Comparison of ENCODE assay signal across 25 cellular contexts in the genomic region with DNA sequence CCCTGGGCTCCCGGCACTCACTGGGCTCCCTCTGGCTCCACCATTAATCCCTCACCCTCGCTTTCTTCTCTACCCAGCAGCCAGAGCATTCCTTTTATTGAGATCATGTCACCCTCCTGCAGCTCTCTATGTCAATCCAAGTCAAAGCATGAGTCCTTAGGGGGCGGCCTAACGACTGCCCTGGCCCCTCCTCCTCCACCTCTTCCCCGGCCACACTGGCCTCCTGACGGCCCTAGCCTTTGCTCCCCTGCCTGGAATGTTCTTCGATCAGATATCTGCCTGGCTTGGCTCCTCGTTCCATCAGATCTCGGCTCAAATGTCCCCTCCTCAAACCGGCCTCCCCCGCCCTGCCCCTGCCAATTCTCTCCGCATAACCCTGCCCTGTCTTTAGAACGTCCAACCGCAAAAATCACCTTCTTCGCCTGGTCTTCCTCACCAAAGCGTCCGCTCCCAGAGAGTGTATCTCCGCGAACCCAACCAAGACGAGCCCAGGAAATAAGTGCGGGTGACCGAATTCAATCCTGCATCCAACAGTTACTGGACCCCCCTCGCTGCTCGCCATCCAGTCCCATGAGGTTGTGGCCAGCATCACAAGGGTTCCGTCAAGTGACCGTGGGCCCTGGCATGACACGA. TPM values are rescaled to one million over a fixed set of nuclear protein-coding genes. Genes with fewer than 3 reads are reported as not detected.
DNase-seq lines count a peak whose midpoint lies in the region; ATAC-seq and TF ChIP-seq lines count a peak whose summit lies in the region.
"Had no signal": no experiment of that assay in that cellular context is flagged by ENCODE, and none has a peak within 500 bp of the region (broad histone marks: within the 10 kb centered on the region; RNA-seq: fewer than 3 reads in every experiment).

No MANE protein-coding gene starts in this region.

- no peaks in the 10 kb centered on the region for H3K79me2 ChIP-seq in OCI-LY7 (ENCODE audit: insufficient read depth, low read depth, low read length)

- no peak overlapping the region for H3K27ac Mint-ChIP-seq in CD8-positive, alpha-beta T cell
- H3K27ac Mint-ChIP-seq in endodermal cell (no peak overlapping the region), neural crest cell (ENCODE audit: unreplicated experiment) (no peak overlapping the region)
- H3K27ac Mint-ChIP-seq: activated B cell treated with CpG ODN at 0.5 μM for 24 hours; T-helper 1 cell treated with Interleukin-12 subunit alpha and Interleukin-12 subunit beta and Interleukin-4 antibody, amounts not matched to agents 30 μg/mL and 1 μg/mL, for 36 hours had no signal

- CTCF ChIA-PET in CD8-positive, alpha-beta T cell (lab: Charles Lee) = no interaction called here
- CTCF ChIA-PET in HEK293 (lab: Yijun Ruan, JAX) = no interaction called here
- CTCF ChIA-PET in OCI-LY7 (lab: Charles Lee; ENCODE audit: unreplicated experiment) = no interaction called here

- WGBS in endodermal cell (ENCODE audit: insufficient coverage in 1 of 2, insufficient read length in 1 of 2), 2 experiments = 72 to 84% methylated on average over 5 to 27 of the region's 27 CpGs

- BruUV-seq in OCI-LY7 (replicated peaks; lab: Mats Ljungman, UMichigan) = no TSS peak

- H3K9me3 ChIP-seq in CD8-positive, alpha-beta T cell (ENCODE audit: low read length) = no peaks in the 10 kb centered on the region
- H3K9me3 ChIP-seq in HEK293 (ENCODE audit: control insufficient read depth, insufficient read depth, low read depth, low read length) (no peaks in the 10 kb centered on the region), endodermal cell (ENCODE audit: control insufficient read depth, low read length) (no peaks in the 10 kb centered on the region), OCI-LY7 (ENCODE audit: low read length) (no peaks in the 10 kb centered on the region)
- H3K9me3 ChIP-seq: ascending aorta, ovary had no signal

- no peak overlapping the region for H2AFZ ChIP-seq in OCI-LY7 (ENCODE audit: low read length)

- no peak overlapping the region for H3K4me3 ChIP-seq in CD8-positive, alpha-beta T cell (ENCODE audit: low read depth, low read length)
- H3K4me3 ChIP-seq in HEK293 (ENCODE audit: low read depth, low read length) = no peak overlapping the region
- H3K4me3 ChIP-seq in endodermal cell (ENCODE audit: low read length) = no peak overlapping the region
- no peak overlapping the region for H3K4me3 ChIP-seq in OCI-LY7 (ENCODE audit: low read depth, low read length, poor library complexity, severe bottlenecking)
- H3K4me3 ChIP-seq: ascending aorta, ovary had no signal

- no peaks in the 10 kb centered on the region for H3K36me3 ChIP-seq in CD8-positive, alpha-beta T cell (ENCODE audit: insufficient read depth, low read length)
- H3K36me3 ChIP-seq in HEK293 (ENCODE audit: control insufficient read depth in 2 of 2, insufficient read depth in 1 of 2, low read length in 2 of 2) (no peaks in the 10 kb centered on the region), endodermal cell (ENCODE audit: control insufficient read depth, insufficient read depth, low read length) (no peaks in the 10 kb centered on the region), OCI-LY7 (ENCODE audit: insufficient read depth, low read length) (no peaks in the 10 kb centered on the region)
- H3K36me3 ChIP-seq: ascending aorta, ovary had no signal

- peak in 1 of 7 experiments; percentile 38 for DNase-seq in CD8-positive, alpha-beta T cell
- DNase-seq in endodermal cell = peak; percentile 59
- no peak for DNase-seq in neural crest cell (ENCODE audit: low read depth, low spot score)
- no peak for DNase-seq in OCI-LY7 (ENCODE audit: low spot score)
- DNase-seq: activated B cell treated with CpG ODN at 0.5 μM for 24 hours; activated effector memory CD4-positive, alpha-beta T cell treated with Interleukin-2 at 50 U/mL for 16 hours; AML-193; Calu3; EL; foreskin fibroblast; HCEC 1CT; hypothalamus; KG1; MV-4-11; NCI-H2029 treated with DMSO at 0.1 percent for 48 hours; ovary; SIG-M5; stimulated activated CD4-positive, alpha-beta T cell treated with anti-CD3 and anti-CD28 coated beads, Interleukin-1b, Interleukin-23, amount 100 ng/mL, for 48 hours had no signal

- no peak for ATAC-seq in CD8-positive, alpha-beta T cell
- no peak for ATAC-seq in HG02973 (IDR thresholded peaks at IDR 0.05; ENCODE audit: unreplicated experiment)
- no peak for ATAC-seq in GM18858 (IDR thresholded peaks at IDR 0.05; ENCODE audit: unreplicated experiment)
- ATAC-seq in GM21737 (IDR thresholded peaks at IDR 0.05; ENCODE audit: unreplicated experiment) = no peak

- H3K9me3 Mint-ChIP-seq in CD8-positive, alpha-beta T cell = no peaks in the 10 kb centered on the region
- H3K9me3 Mint-ChIP-seq in endodermal cell (peaks cover 63% of the 10 kb centered on the region), neural crest cell (no peaks in the 10 kb centered on the region)
- H3K9me3 Mint-ChIP-seq: activated B cell treated with CpG ODN at 0.5 μM for 24 hours; T-helper 1 cell treated with Interleukin-12 subunit alpha and Interleukin-12 subunit beta and Interleukin-4 antibody, amounts not matched to agents 30 μg/mL and 1 μg/mL, for 36 hours had no signal

- no peaks in the 10 kb centered on the region for H3K36me3 Mint-ChIP-seq in CD8-positive, alpha-beta T cell
- no peaks in the 10 kb centered on the region for H3K36me3 Mint-ChIP-seq in endodermal cell (ENCODE audit: low read depth)
- H3K36me3 Mint-ChIP-seq in neural crest cell (ENCODE audit: low read depth) = no peaks in the 10 kb centered on the region

- POLR2A ChIA-PET in CD8-positive, alpha-beta T cell (lab: Charles Lee) = no interaction called here
- POLR2A ChIA-PET in HEK293 (lab: Yijun Ruan, JAX) (no interaction called here), OCI-LY7 (lab: Charles Lee) (no interaction called here)

- TF ChIP-seq CTCF in CD8-positive, alpha-beta T cell (IDR thresholded peaks at IDR 0.05) = no peak
- TF ChIP-seq CTCF in HEK293 (tag by site-specific recombination; IDR thresholded peaks at IDR 0.05) (no peak), endodermal cell (conservative IDR thresholded peaks at IDR 0.05) (no peak), neural crest cell (conservative IDR thresholded peaks at IDR 0.05) (no peak), OCI-LY7 (conservative IDR thresholded peaks at IDR 0.05; ENCODE audit: low read length) (no peak)

- H3K27me3 Mint-ChIP-seq in CD8-positive, alpha-beta T cell (ENCODE audit: low read depth) = peaks cover 17% of the 10 kb centered on the region
- H3K27me3 Mint-ChIP-seq in endodermal cell (ENCODE audit: insufficient read depth) (peaks cover 26% of the 10 kb centered on the region), neural crest cell (ENCODE audit: low read depth) (peaks cover 28% of the 10 kb centered on the region)

- H3K27me3 ChIP-seq in CD8-positive, alpha-beta T cell (ENCODE audit: insufficient read depth, low read length) = no peaks in the 10 kb centered on the region
- no peaks in the 10 kb centered on the region for H3K27me3 ChIP-seq in endodermal cell (ENCODE audit: control insufficient read depth, insufficient read depth, low read length, poor library complexity, severe bottlenecking)
- H3K27me3 ChIP-seq: ovary had no signal

- peak overlapping the region; percentile 60 for H3K4me3 Mint-ChIP-seq in CD8-positive, alpha-beta T cell
- H3K4me3 Mint-ChIP-seq in endodermal cell (peak overlapping the region; percentile 40), neural crest cell (peak overlapping the region; percentile 45)
- H3K4me3 Mint-ChIP-seq: activated B cell treated with CpG ODN at 0.5 μM for 24 hours; T-helper 1 cell treated with Interleukin-12 subunit alpha and Interleukin-12 subunit beta and Interleukin-4 antibody, amounts not matched to agents 30 μg/mL and 1 μg/mL, for 36 hours had no signal

- intact Hi-C loops in CD8-positive, alpha-beta T cell (cut with DNase I, micrococcal nuclease) = no loop called here
- intact Hi-C loops in OCI-LY7 (cut with micrococcal nuclease; ENCODE audit: unreplicated experiment) = no loop called here

- no peaks in the 10 kb centered on the region for H3K9me2 ChIP-seq in OCI-LY7 (ENCODE audit: insufficient read depth, low read length)

- no peak overlapping the region for H3K9ac ChIP-seq in endodermal cell (ENCODE audit: extremely low read depth, low read length, poor library complexity, severe bottlenecking)

- H3K4me1 ChIP-seq in CD8-positive, alpha-beta T cell (ENCODE audit: insufficient read depth, low read length) = no peaks in the 10 kb centered on the region
- H3K4me1 ChIP-seq in HEK293 (ENCODE audit: control insufficient read depth, insufficient read depth, low read length) = no peaks in the 10 kb centered on the region
- no peaks in the 10 kb centered on the region for H3K4me1 ChIP-seq in endodermal cell (ENCODE audit: control insufficient read depth, insufficient read depth, low read length)
- H3K4me1 ChIP-seq in OCI-LY7 (ENCODE audit: insufficient read depth, low read length, poor library complexity, severe bottlenecking) = no peaks in the 10 kb centered on the region
- H3K4me1 ChIP-seq: ascending aorta had no signal

- peaks cover 4% of the 10 kb centered on the region for H3K4me1 Mint-ChIP-seq in CD8-positive, alpha-beta T cell (ENCODE audit: low read depth)
- peaks cover 5% of the 10 kb centered on the region for H3K4me1 Mint-ChIP-seq in endodermal cell
- peaks cover 7% of the 10 kb centered on the region for H3K4me1 Mint-ChIP-seq in neural crest cell

- no peaks in the 10 kb centered on the region for H4K20me1 ChIP-seq in OCI-LY7 (ENCODE audit: insufficient read depth, low read length)

- H3K27ac ChIP-seq in CD8-positive, alpha-beta T cell (ENCODE audit: low read depth, low read length) = no peak overlapping the region
- no peak overlapping the region for H3K27ac ChIP-seq in HEK293 (ENCODE audit: extremely low read depth, low read depth, low read length)
- no peak overlapping the region for H3K27ac ChIP-seq in endodermal cell (ENCODE audit: low read depth, low read length)
- no peak overlapping the region for H3K27ac ChIP-seq in OCI-LY7 (ENCODE audit: low read depth, low read length, poor library complexity, severe bottlenecking)
- H3K27ac ChIP-seq: ascending aorta, ovary had no signal

- no peak overlapping the region for H3K4me2 ChIP-seq in OCI-LY7 (ENCODE audit: low read length)

RNA-seq across cellular contexts. Expression of gene PNCK, which starts 0.7 kb away (rescaled TPM):
- under 1 TPM; 0.44 to 0.68 TPM for total RNA-seq in CD8-positive, alpha-beta T cell
- 10 to 100 TPM in 1 of 2 donors, 1 to 10 TPM in 1; 2.8 to 12.9 TPM for total RNA-seq in endodermal cell
- 11.1 TPM for polyA plus RNA-seq in endodermal cell (2013, experiment 1 of 2)
- polyA plus RNA-seq in endodermal cell (2013, experiment 2 of 2) = 9.0 TPM
- total RNA-seq in neural crest cell = 9.4 and 10.2 TPM in 2 replicates
- 0.19 and 1.1 TPM in 2 replicates for total RNA-seq in OCI-LY7 (2014; rRNA removed; shearing (Covaris generic))
- total RNA-seq in OCI-LY7 (2022) = not detected in 2 replicates
- total RNA-seq: activated B cell treated with CpG ODN at 0.5 μM for 24 hours; activated CD8-positive, alpha-beta memory T cell treated with anti-CD3 and anti-CD28 coated beads for 36 hours had no signal

RNA-seq across cellular contexts. Expression of gene SLC6A8, which starts 13.4 kb away (rescaled TPM):
- total RNA-seq in CD8-positive, alpha-beta T cell = 1 to 10 TPM; 2.7 to 2.9 TPM
- total RNA-seq in endodermal cell = 100 to 1,000 TPM in 1 of 2 donors, 10 to 100 TPM in 1; 57.6 to 121 TPM
- 144 TPM for polyA plus RNA-seq in endodermal cell (2013, experiment 1 of 2)
- polyA plus RNA-seq in endodermal cell (2013, experiment 2 of 2) = 117 TPM
- 123 and 125 TPM in 2 replicates for total RNA-seq in neural crest cell
- not detected in 2 replicates for total RNA-seq in OCI-LY7 (2014; rRNA removed; shearing (Covaris generic))
- not detected in 2 replicates for total RNA-seq in OCI-LY7 (2022)

RNA-seq across cellular contexts. Expression of gene DUSP9, which starts 27.3 kb away (rescaled TPM):
- not detected for total RNA-seq in CD8-positive, alpha-beta T cell
- total RNA-seq in endodermal cell = under 1 TPM; 0.18 to 0.31 TPM
- polyA plus RNA-seq in endodermal cell (2013, experiment 1 of 2) = 1.5 TPM
- 1.3 TPM for polyA plus RNA-seq in endodermal cell (2013, experiment 2 of 2)
- total RNA-seq in neural crest cell = 1.7 TPM in 2 replicates
- total RNA-seq in OCI-LY7 (2014; rRNA removed; shearing (Covaris generic)) = not detected in 2 replicates
- total RNA-seq in OCI-LY7 (2022) = not detected in 2 replicates
- total RNA-seq: activated B cell treated with CpG ODN at 0.5 μM for 24 hours, ascending aorta had no signal

RNA-seq across cellular contexts. Expression of gene BCAP31, which starts 49.9 kb away (rescaled TPM):
- 10 to 100 TPM; 35.3 to 39.1 TPM for total RNA-seq in CD8-positive, alpha-beta T cell
- total RNA-seq in endodermal cell (100 to 1,000 TPM; 192 to 206 TPM), neural crest cell (117 and 118 TPM in 2 replicates), OCI-LY7 (2022) (69.3 and 72.0 TPM in 2 replicates)
- polyA plus RNA-seq in endodermal cell (2013, experiment 1 of 2) = 116 TPM
- 113 TPM for polyA plus RNA-seq in endodermal cell (2013, experiment 2 of 2)
- 43.0 and 47.0 TPM in 2 replicates for total RNA-seq in OCI-LY7 (2014; rRNA removed; shearing (Covaris generic))

RNA-seq across cellular contexts. Expression of gene ABCD1, which starts 50.3 kb away (rescaled TPM):
- 1 to 10 TPM; 5.2 to 6.4 TPM for total RNA-seq in CD8-positive, alpha-beta T cell
- 10 to 100 TPM; 17.9 to 18.2 TPM for total RNA-seq in endodermal cell
- polyA plus RNA-seq in endodermal cell (2013, experiment 1 of 2) = 12.6 TPM
- 15.8 TPM for polyA plus RNA-seq in endodermal cell (2013, experiment 2 of 2)
- total RNA-seq in neural crest cell = 6.0 and 6.6 TPM in 2 replicates
- total RNA-seq in OCI-LY7 (2014; rRNA removed; shearing (Covaris generic)) = 2.7 and 6.9 TPM in 2 replicates
- 8.8 TPM in 2 replicates for total RNA-seq in OCI-LY7 (2022)

Comparison
In these comparisons a context has a peak if more than half of its experiments do, and no peak if none do; other contexts are left out.
1. RNA of gene SLC6A8, which starts 13.4 kb away (total RNA-seq): 123 to 125 TPM in neural crest cell and 57.6 to 121 TPM in endodermal cell; 2.7 to 2.9 TPM in CD8-positive, alpha-beta T cell and not detected in OCI-LY7; every median in the first group is over 10 times any median in the second.
2. Peak in every context shown above with its lines, with median percentiles within 50 percentile points of each other: H3K4me3 Mint-ChIP-seq.